In the genomic region with DNA sequence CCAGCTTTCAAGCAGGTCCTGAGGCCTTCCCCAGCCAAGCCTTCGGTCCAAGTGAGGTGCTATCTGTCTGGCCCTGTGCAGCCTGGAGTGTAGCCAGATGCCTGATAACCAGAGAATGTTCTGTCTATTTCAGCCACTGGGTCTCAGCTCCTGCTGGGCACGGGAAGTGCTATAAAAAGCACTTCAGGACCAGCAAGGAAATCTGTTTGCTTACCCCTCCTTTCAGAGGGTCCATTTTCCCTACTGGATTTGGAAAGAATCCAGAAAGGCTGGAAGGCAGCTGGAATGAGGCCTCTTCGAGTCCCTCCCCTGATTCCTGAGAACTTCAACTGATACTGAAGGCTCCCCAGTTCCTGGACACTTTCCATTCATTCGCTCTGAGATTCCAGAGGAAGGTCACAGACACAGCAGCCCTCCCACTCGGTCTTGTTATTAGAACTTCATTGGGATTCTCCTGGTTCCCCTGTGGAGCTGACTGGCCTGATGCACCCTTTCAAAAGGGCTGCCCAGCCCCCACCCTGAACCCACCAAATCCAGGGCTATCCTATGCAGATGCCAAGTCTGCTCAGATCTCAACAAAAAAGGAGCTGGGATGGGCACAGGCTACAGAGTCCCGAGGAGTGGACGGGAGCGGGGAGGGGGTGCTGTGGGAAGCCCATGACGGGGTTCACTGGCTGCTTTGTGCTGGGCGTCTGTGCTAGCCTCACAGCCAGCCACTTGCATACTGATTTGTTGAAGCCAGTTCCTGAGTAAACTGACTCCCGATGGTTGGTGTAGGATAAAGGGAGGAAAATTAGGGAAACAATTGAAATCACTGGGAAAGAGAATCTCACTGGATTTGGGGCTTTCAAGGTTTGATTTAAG, we compare ENCODE assay signal across 7 cellular contexts.
DNase-seq lines count a peak whose midpoint lies in the region; ATAC-seq, FAIRE-seq and TF ChIP-seq lines count a peak whose summit lies in the region.

No MANE protein-coding gene starts in this region.

- H4K20me1 ChIP-seq in GM23248 (ENCODE audit: insufficient read depth): no peaks in the 10 kb centered on the region

- 31 to 34% methylated on average over 11 of the region's 11 CpGs for WGBS in testis, 2 donors
- WGBS in GM23248 (ENCODE audit: low coverage in 1 of 2, low lambda C conversion rate in 2 of 2, missing lambda C conversion rate in 2 of 2), 2 experiments: 83 to 86% methylated on average over 11 of the region's 11 CpGs

- TF ChIP-seq POLR2A in testis (IDR thresholded peaks at IDR 0.05): no peak

- H3K4me1 ChIP-seq in kidney (ENCODE audit: control insufficient read depth in 1 of 2, insufficient read depth in 1 of 2, low read depth in 1 of 2, low read length in 2 of 2): peaks cover 21 to 27% of the 10 kb centered on the region in 2 donors
- peaks cover 26% of the 10 kb centered on the region for H3K4me1 ChIP-seq in testis
- no peaks in the 10 kb centered on the region for H3K4me1 ChIP-seq in GM23248 (ENCODE audit: insufficient read depth)

- H3K27me3 ChIP-seq in testis (no peaks in the 10 kb centered on the region), GM23248 (replicated peaks; ENCODE audit: insufficient read depth) (no peaks in the 10 kb centered on the region)

- H3K27ac ChIP-seq in kidney (ENCODE audit: low read depth in 2 of 2, low read length in 2 of 2) (peak overlapping the region; percentile 87 to 94), testis (peak overlapping the region; percentile 66 to 81), GM23248 (no peak overlapping the region)

- H3K79me2 ChIP-seq in GM23248 (ENCODE audit: insufficient read depth): no peaks in the 10 kb centered on the region; the same call in 1 of the 2 replicates

- intact Hi-C loops in kidney (cut with DNase I) (no loop called here), testis (cut with DNase I; ENCODE audit: low total_unique reads) (no loop called here)

- H3F3A ChIP-seq in GM23248 (ENCODE audit: insufficient read depth): no peaks in the 10 kb centered on the region

- in situ Hi-C loops in GM23248 (cut with MboI): no loop called here

- H3K9ac ChIP-seq in kidney (ENCODE audit: low read length in 2 of 2): peak overlapping the region in 1 of 2 donors; percentile 68
- no peak overlapping the region for H3K9ac ChIP-seq in GM23248

- H3K9me2 ChIP-seq in GM23248 (ENCODE audit: insufficient read depth): no peaks in the 10 kb centered on the region

- peaks cover 10 to 15% of the 10 kb centered on the region in 2 donors for H3K36me3 ChIP-seq in kidney (ENCODE audit: control insufficient read depth in 1 of 2, insufficient read depth in 2 of 2, low read length in 2 of 2)
- H3K36me3 ChIP-seq in testis (ENCODE audit: low read depth, missing control alignments): no peaks in the 10 kb centered on the region
- H3K36me3 ChIP-seq in GM23248 (ENCODE audit: low read depth): 0 out of 2 replicates have a peak, but pooled peaks cover 6% of the 10 kb centered on the region

- no peak for FAIRE-seq in kidney (lab: Jason Lieb, UNC)

- H3K4me3 ChIP-seq in kidney (ENCODE audit: low read length in 2 of 2) (no peak overlapping the region), testis (no peak overlapping the region), GM23248 (no peak overlapping the region)

- H3K9me3 ChIP-seq in kidney (ENCODE audit: control insufficient read depth in 1 of 2, low read length in 2 of 2) (no peaks in the 10 kb centered on the region), testis (no peaks in the 10 kb centered on the region), GM23248 (ENCODE audit: low read depth) (no peaks in the 10 kb centered on the region)

- TF ChIP-seq CTCF in kidney (IDR thresholded peaks at IDR 0.05; ENCODE audit: borderline replicate concordance, extremely low read depth, insufficient read depth) (no peak), testis (IDR thresholded peaks at IDR 0.05) (no peak)

- no peak overlapping the region for H3K4me2 ChIP-seq in GM23248 (ENCODE audit: unreplicated experiment)

- H2AFZ ChIP-seq in GM23248: no peak overlapping the region

- DNase-seq in NCI-H2029 treated with DMSO at 0.1 percent for 48 hours (lab: John Stamatoyannopoulos, UW) (peak; percentile 37), brain pericyte (ENCODE audit: low read depth, low spot score) (peak; percentile 70), kidney (no peak), testis (peak; percentile 93), GM23248 (no peak)
- no peak for DNase-seq in effector CD4-positive, alpha-beta T cell

- no peak for ATAC-seq in GM18511 (IDR thresholded peaks at IDR 0.05; ENCODE audit: unreplicated experiment)

Comparison
In these comparisons a context has a peak if more than half of its experiments do, and no peak if none do; other contexts are left out.
1. DNase-seq: peak in NCI-H2029 treated with DMSO at 0.1 percent for 48 hours (single experiment), brain pericyte (single experiment) and testis (single experiment); none in kidney (single experiment), effector CD4-positive, alpha-beta T cell (single experiment) and GM23248 (single experiment).